17 cellular contexts compared by ENCODE assay signal in genomic region chrX:124347242-124347641, GRCh38. TPM values are rescaled to one million over a fixed set of nuclear protein-coding genes. Genes with fewer than 3 reads are reported as not detected.
DNase-seq lines count a peak whose midpoint lies in the region; ATAC-seq and TF ChIP-seq lines count a peak whose summit lies in the region.
"Had no signal": no experiment of that assay in that cellular context is flagged by ENCODE, and none has a peak within 500 bp of the region (broad histone marks: within the 10 kb centered on the region; RNA-seq: fewer than 3 reads in every experiment).

No MANE protein-coding gene starts in this region.

- no peaks in the 10 kb centered on the region for H3K27me3 Mint-ChIP-seq in T-cell

- no peak overlapping the region for H3K4me3 ChIP-seq in epithelial cell of esophagus (ENCODE audit: low read length)
- no peak overlapping the region for H3K4me3 ChIP-seq in tibial nerve
- H3K4me3 ChIP-seq: thoracic aorta had no signal

- peaks cover 3% of the 10 kb centered on the region for H3K36me3 Mint-ChIP-seq in T-cell

- no peak for TF ChIP-seq POLR2A in tibial nerve (IDR thresholded peaks at IDR 0.05)

- peak in 1 of 4 experiments; percentile 38 for ATAC-seq in T-cell (replicated peaks in 1 of 4)
- no peak for ATAC-seq in GM21515 (IDR thresholded peaks at IDR 0.05; ENCODE audit: unreplicated experiment)

- POLR2A ChIA-PET in T-cell (lab: Charles Lee): interaction anchor here in 1 of 2 donors (0.7 to 1.3 kb wide), 3 partner anchors 18 to 362 kb away, joined by 4 to 7 read pairs (median 4); no protein-coding TSS in a partner anchor

- TF ChIP-seq CTCF in epithelial cell of esophagus (IDR thresholded peaks at IDR 0.05; ENCODE audit: insufficient read depth, low read depth, low read length, missing control alignments) (no peak), tibial nerve (IDR thresholded peaks at IDR 0.05) (no peak)

- DNase-seq in T-cell (peak in 1 of 34 experiments; percentile 22), epithelial cell of esophagus (ENCODE audit: low read depth) (peak; percentile 72), tibial nerve (ENCODE audit: low spot score in 2 of 2) (no peak), UCSD-AML1 (lab: John Stamatoyannopoulos, UW; ENCODE audit: unreplicated experiment) (no peak)
- DNase-seq in activated CD8-positive, alpha-beta memory T cell treated with anti-CD3 and anti-CD28 coated beads, Interleukin-2, amount 50 U/mL, for 4 hours: peak; percentile 43
- peak; percentile 36 for DNase-seq in stimulated activated CD8-positive, alpha-beta memory T cell treated with anti-CD3 and anti-CD28 coated beads, Interleukin-7, amount 100 ng/mL, for 4 hours (ENCODE audit: low read depth in 2 of 2)
- DNase-seq: Caco-2, cerebellar nuclear complex, NCI-H1092, T-helper 9 cell had no signal

- H3K4me3 Mint-ChIP-seq in T-cell: peak overlapping the region; percentile 93 to 96 (median 94)

- no peaks in the 10 kb centered on the region for H3K4me1 ChIP-seq in tibial nerve
- H3K4me1 ChIP-seq: Caco-2 had no signal

- H3K9me3 Mint-ChIP-seq in T-cell: no peaks in the 10 kb centered on the region

- H3K36me3 ChIP-seq in tibial nerve: no peaks in the 10 kb centered on the region
- H3K36me3 ChIP-seq: thoracic aorta had no signal

- no peak for TF ChIP-seq EP300 in tibial nerve (IDR thresholded peaks at IDR 0.05)

- no peak overlapping the region for H3K27ac ChIP-seq in tibial nerve
- H3K27ac ChIP-seq: thoracic aorta had no signal

- H3K27ac Mint-ChIP-seq in T-cell: peak overlapping the region; percentile 94 to 98

- WGBS in tibial nerve, 2 donors: 53 to 54% methylated on average over 5 of the region's 5 CpGs

- no peaks in the 10 kb centered on the region for H3K27me3 ChIP-seq in tibial nerve

- CTCF ChIA-PET in T-cell (lab: Charles Lee): interaction anchor here in 1 of 2 donors (0.6 kb wide), 1 partner anchor 191 kb away, joined by 5 read pairs; no protein-coding TSS in a partner anchor

- H3K9me3 ChIP-seq in tibial nerve: no peaks in the 10 kb centered on the region
- H3K9me3 ChIP-seq: Caco-2, thoracic aorta had no signal

- peaks cover 42 to 54% (median 48%) of the 10 kb centered on the region in 3 donors for H3K4me1 Mint-ChIP-seq in T-cell

RNA-seq across cellular contexts. Expression of gene SH2D1A, which starts 0.9 kb away (rescaled TPM):
- total RNA-seq in T-cell (10 to 100 TPM; 32.1 to 43.8 (median 39.0) TPM), tibial nerve (1 to 10 TPM in 1 of 4 donors, under 1 TPM in 1, not detected in 2; 0.60 to 4.2 TPM)
- total RNA-seq: Caco-2, HT-29, NCI-H460, pulmonary artery endothelial cell, RPMI7951 had no signal

RNA-seq across cellular contexts. Expression of gene TEX13D, which starts 14.8 kb away (rescaled TPM):
- total RNA-seq in T-cell: not detected
- total RNA-seq in tibial nerve: not detected
- total RNA-seq: Caco-2, HT-29, mesenteric fat pad, NCI-H460, pulmonary artery endothelial cell, RPMI7951, thoracic aorta had no signal

Comparison
In these comparisons a context has a peak if more than half of its experiments do, and no peak if none do; other contexts are left out.
1. DNase-seq: peak in activated CD8-positive, alpha-beta memory T cell treated with anti-CD3 and anti-CD28 coated beads, Interleukin-2, amount 50 U/mL, for 4 hours (single experiment), epithelial cell of esophagus (single experiment) and stimulated activated CD8-positive, alpha-beta memory T cell treated with anti-CD3 and anti-CD28 coated beads, Interleukin-7, amount 100 ng/mL, for 4 hours (2 of 2); none in tibial nerve (0 of 2) and UCSD-AML1 (single experiment).
2. RNA of gene SH2D1A, which starts 0.9 kb away (total RNA-seq): 32.1 to 43.8 TPM in T-cell; 0.60 to 4.2 TPM in tibial nerve; every median in the first group is over 4 times any median in the second.